ENCODE assay signal across 10 cellular contexts in the genomic region with DNA sequence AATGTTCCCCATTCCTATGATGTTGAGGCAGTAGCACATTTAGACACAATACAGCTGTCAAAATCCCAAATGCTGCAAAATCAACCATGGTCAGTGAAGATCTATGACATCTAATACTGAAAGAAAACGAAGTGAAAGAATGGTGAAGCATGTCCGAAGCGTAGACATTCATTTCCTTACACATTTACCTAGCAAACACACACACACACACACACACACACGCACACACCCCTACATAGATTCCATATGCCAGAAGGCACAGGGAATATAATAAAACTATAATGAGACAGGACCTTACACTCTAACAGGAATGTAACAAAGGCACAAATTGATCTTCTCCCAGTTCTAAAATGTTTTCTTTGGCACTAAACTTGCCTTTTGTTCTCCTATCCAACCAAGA. TPM values are rescaled to one million over a fixed set of nuclear protein-coding genes. Genes with fewer than 3 reads are reported as not detected.
A peak's percentile ranks its signal among the peaks of the same experiment; 100 is the strongest.
DNase-seq lines count a peak whose midpoint lies in the region; ATAC-seq and TF ChIP-seq lines count a peak whose summit lies in the region.
"Had no signal": no experiment of that assay in that cellular context is flagged by ENCODE, and none has a peak within 500 bp of the region (broad histone marks: within the 10 kb centered on the region; RNA-seq: fewer than 3 reads in every experiment).

No MANE protein-coding gene starts in this region.

- no peaks in the 10 kb centered on the region for H3K27me3 ChIP-seq in CD4-positive, alpha-beta T cell (ENCODE audit: control insufficient read depth, insufficient read depth, low read length)
- H3K27me3 ChIP-seq in right atrium auricular region (no peaks in the 10 kb centered on the region), endodermal cell (ENCODE audit: control insufficient read depth, insufficient read depth, low read length, poor library complexity, severe bottlenecking) (no peaks in the 10 kb centered on the region)
- H3K27me3 ChIP-seq: adrenal gland had no signal

- POLR2A ChIA-PET in CD4-positive, alpha-beta T cell (lab: Charles Lee), result interaction anchor here (1.4 to 4.0 kb wide), 2 partner anchors 31 to 34 kb away, joined by 3 to 30 read pairs; a partner anchor contains a TSS
- POLR2A ChIA-PET in activated CD4-positive, alpha-beta memory T cell treated with anti-CD3 and anti-CD28 coated beads for 36 hours (lab: Charles Lee), result no interaction called here

- H3K4me3 ChIP-seq in right atrium auricular region (no peak overlapping the region), endodermal cell (ENCODE audit: low read length) (no peak overlapping the region)
- H3K4me3 ChIP-seq: adrenal gland had no signal

- intact Hi-C loops in CD4-positive, alpha-beta T cell (cut with DNase I, micrococcal nuclease), result no loop called here
- intact Hi-C loops in activated CD4-positive, alpha-beta memory T cell treated with anti-CD3 and anti-CD28 coated beads for 36 hours (cut with micrococcal nuclease), result no loop called here

- H3K4me1 Mint-ChIP-seq in CD4-positive, alpha-beta T cell (ENCODE audit: low read depth), result peaks cover 80% of the 10 kb centered on the region
- H3K4me1 Mint-ChIP-seq in central memory CD8-positive, alpha-beta T cell, result peaks cover 72% of the 10 kb centered on the region
- H3K4me1 Mint-ChIP-seq in activated CD4-positive, alpha-beta memory T cell treated with anti-CD3 and anti-CD28 coated beads for 36 hours (ENCODE audit: low read depth), result peaks cover 86% of the 10 kb centered on the region
- H3K4me1 Mint-ChIP-seq in endodermal cell, result peaks cover 20% of the 10 kb centered on the region

- 80% methylated on average over 4 of the region's 4 CpGs; no CpG with 5 or more reads in 1 of the 2 experiments for WGBS in endodermal cell (ENCODE audit: insufficient coverage in 1 of 2, insufficient read length in 1 of 2), 2 experiments

- no peak overlapping the region for H3K27ac ChIP-seq in CD4-positive, alpha-beta T cell (ENCODE audit: low read depth, low read length)
- H3K27ac ChIP-seq in right atrium auricular region (no peak overlapping the region), endodermal cell (ENCODE audit: low read depth, low read length) (no peak overlapping the region)
- H3K27ac ChIP-seq: adrenal gland had no signal

- H3K9ac ChIP-seq in endodermal cell (ENCODE audit: extremely low read depth, low read length, poor library complexity, severe bottlenecking), result no peak overlapping the region

- H3K4me1 ChIP-seq in right atrium auricular region, result peaks cover 0 to 23% of the 10 kb centered on the region in 2 donors
- peaks cover 5% of the 10 kb centered on the region for H3K4me1 ChIP-seq in endodermal cell (ENCODE audit: control insufficient read depth, insufficient read depth, low read length)

- H3K9me3 Mint-ChIP-seq in CD4-positive, alpha-beta T cell, result no peaks in the 10 kb centered on the region
- H3K9me3 Mint-ChIP-seq in central memory CD8-positive, alpha-beta T cell, result no peaks in the 10 kb centered on the region
- no peaks in the 10 kb centered on the region for H3K9me3 Mint-ChIP-seq in activated CD4-positive, alpha-beta memory T cell treated with anti-CD3 and anti-CD28 coated beads for 36 hours
- H3K9me3 Mint-ChIP-seq in endodermal cell, result no peaks in the 10 kb centered on the region

- CTCF ChIA-PET in CD4-positive, alpha-beta T cell (lab: Charles Lee), result interaction anchor here (1.0 to 1.4 kb wide), 3 partner anchors 9 to 33 kb away, joined by 3 to 10 read pairs (median 3); a partner anchor contains a TSS
- CTCF ChIA-PET in activated CD4-positive, alpha-beta memory T cell treated with anti-CD3 and anti-CD28 coated beads for 36 hours (lab: Charles Lee), result interaction anchor here (1.0 to 2.4 kb wide), 3 partner anchors 10 to 34 kb away, joined by 4 to 10 read pairs (median 5); a partner anchor contains a TSS

- no peak for DNase-seq in CD4-positive, alpha-beta T cell
- DNase-seq in central memory CD8-positive, alpha-beta T cell (ENCODE audit: low spot score in 2 of 2), result no peak
- DNase-seq in right atrium auricular region (ENCODE audit: low spot score) (no peak), epidermal melanocyte (ENCODE audit: insufficient read length, low spot score) (no peak), endodermal cell (no peak)
- no peak for DNase-seq in activated CD4-positive, alpha-beta memory T cell treated with anti-CD3 and anti-CD28 coated beads for 36 hours
- DNase-seq: activated CD4-positive, CD25-positive, alpha-beta regulatory T cell had no signal

- no peaks in the 10 kb centered on the region for H3K27me3 Mint-ChIP-seq in CD4-positive, alpha-beta T cell
- no peaks in the 10 kb centered on the region for H3K27me3 Mint-ChIP-seq in central memory CD8-positive, alpha-beta T cell
- H3K27me3 Mint-ChIP-seq in activated CD4-positive, alpha-beta memory T cell treated with anti-CD3 and anti-CD28 coated beads for 36 hours, result no peaks in the 10 kb centered on the region
- H3K27me3 Mint-ChIP-seq in endodermal cell (ENCODE audit: insufficient read depth), result no peaks in the 10 kb centered on the region

- no peak overlapping the region for H3K4me3 Mint-ChIP-seq in CD4-positive, alpha-beta T cell
- no peak overlapping the region for H3K4me3 Mint-ChIP-seq in central memory CD8-positive, alpha-beta T cell
- no peak overlapping the region for H3K4me3 Mint-ChIP-seq in activated CD4-positive, alpha-beta memory T cell treated with anti-CD3 and anti-CD28 coated beads for 36 hours
- H3K4me3 Mint-ChIP-seq in endodermal cell, result no peak overlapping the region

- peak overlapping the region; percentile 2 for H3K27ac Mint-ChIP-seq in CD4-positive, alpha-beta T cell
- peak overlapping the region; percentile 13 for H3K27ac Mint-ChIP-seq in central memory CD8-positive, alpha-beta T cell (ENCODE audit: low read depth)
- H3K27ac Mint-ChIP-seq in activated CD4-positive, alpha-beta memory T cell treated with anti-CD3 and anti-CD28 coated beads for 36 hours, result no peak overlapping the region
- H3K27ac Mint-ChIP-seq in endodermal cell, result no peak overlapping the region

- no peak for ATAC-seq in CD4-positive, alpha-beta T cell (ENCODE audit: poor library complexity)
- peak; percentile 68 for ATAC-seq in GM21360 (IDR thresholded peaks at IDR 0.05; ENCODE audit: unreplicated experiment)
- peak; percentile 59 for ATAC-seq in HG03103 (IDR thresholded peaks at IDR 0.05; ENCODE audit: low read depth, unreplicated experiment)
- ATAC-seq in central memory CD8-positive, alpha-beta T cell (replicated peaks; ENCODE audit: extremely low read depth, poor library complexity, severe bottlenecking), result no peak

- no peaks in the 10 kb centered on the region for H3K36me3 ChIP-seq in right atrium auricular region
- no peaks in the 10 kb centered on the region for H3K36me3 ChIP-seq in endodermal cell (ENCODE audit: control insufficient read depth, insufficient read depth, low read length)
- H3K36me3 ChIP-seq: adrenal gland had no signal

- no peaks in the 10 kb centered on the region for H3K9me3 ChIP-seq in CD4-positive, alpha-beta T cell (ENCODE audit: control insufficient read depth, low read length)
- H3K9me3 ChIP-seq in right atrium auricular region, result no peaks in the 10 kb centered on the region
- no peaks in the 10 kb centered on the region for H3K9me3 ChIP-seq in endodermal cell (ENCODE audit: control insufficient read depth, low read length)
- H3K9me3 ChIP-seq: adrenal gland had no signal

- TF ChIP-seq CTCF in CD4-positive, alpha-beta T cell (IDR thresholded peaks at IDR 0.05), result no peak
- no peak for TF ChIP-seq CTCF in right atrium auricular region (IDR thresholded peaks at IDR 0.05)
- TF ChIP-seq CTCF in endodermal cell (conservative IDR thresholded peaks at IDR 0.05), result no peak

- H3K36me3 Mint-ChIP-seq in CD4-positive, alpha-beta T cell (ENCODE audit: low read depth), result no peaks in the 10 kb centered on the region
- H3K36me3 Mint-ChIP-seq in central memory CD8-positive, alpha-beta T cell (ENCODE audit: insufficient read depth), result peaks cover 1% of the 10 kb centered on the region
- peaks cover 8% of the 10 kb centered on the region for H3K36me3 Mint-ChIP-seq in activated CD4-positive, alpha-beta memory T cell treated with anti-CD3 and anti-CD28 coated beads for 36 hours
- H3K36me3 Mint-ChIP-seq in endodermal cell (ENCODE audit: low read depth), result no peaks in the 10 kb centered on the region

RNA-seq across cellular contexts. Expression of a gene that starts 32.4 kb away (rescaled TPM):
- total RNA-seq in CD4-positive, alpha-beta T cell, result 10 to 100 TPM; 21.6 to 22.1 TPM
- total RNA-seq in right atrium auricular region (10 to 100 TPM; 19.1 to 22.7 TPM), endodermal cell (10 to 100 TPM; 29.3 to 30.4 TPM)
- total RNA-seq in activated CD4-positive, alpha-beta memory T cell treated with anti-CD3 and anti-CD28 coated beads for 36 hours, result 10 to 100 TPM; 49.1 to 51.5 TPM
- polyA plus RNA-seq in endodermal cell (2013, experiment 1 of 2), result 28.3 TPM
- polyA plus RNA-seq in endodermal cell (2013, experiment 2 of 2), result 27.9 TPM

Comparison
In these comparisons a context has a peak if more than half of its experiments do, and no peak if none do; other contexts are left out.
1. ATAC-seq: peak in GM21360 (single experiment) and HG03103 (single experiment); none in CD4-positive, alpha-beta T cell (single experiment) and central memory CD8-positive, alpha-beta T cell (single experiment).
2. H3K27ac Mint-ChIP-seq: peak in CD4-positive, alpha-beta T cell (single experiment) and central memory CD8-positive, alpha-beta T cell (single experiment); none in activated CD4-positive, alpha-beta memory T cell treated with anti-CD3 and anti-CD28 coated beads for 36 hours (single experiment) and endodermal cell (single experiment).